ENCODE assay signal across 1 cellular context in genomic region chr2:71045841-71046495, GRCh38.
TF ChIP-seq lines count a peak whose summit lies in the region.

No MANE protein-coding gene starts in this region.

TF ChIP-seq in HepG2, 621 proteins besides CTCF, POLR2A, EP300 and RAD21:
- TF ChIP-seq XBP1 (CRISPR knock-in tag; IDR thresholded peaks at IDR 0.05) (no peak), KLF16 (CRISPR knock-in tag; IDR thresholded peaks at IDR 0.05) (no peak), ZNF431 (CRISPR knock-in tag; IDR thresholded peaks at IDR 0.05; ENCODE audit: borderline replicate concordance, low read depth) (no peak), ZNF841 (CRISPR knock-in tag; IDR thresholded peaks at IDR 0.05; ENCODE audit: borderline replicate concordance) (no peak), NONO (IDR thresholded peaks at IDR 0.05) (no peak), NONO (CRISPR knock-in tag; conservative IDR thresholded peaks at IDR 0.05) (no peak), ZNF615 (CRISPR knock-in tag; IDR thresholded peaks at IDR 0.05; ENCODE audit: borderline replicate concordance) (no peak), ARID5B (CRISPR knock-in tag; IDR thresholded peaks at IDR 0.05) (no peak), U2AF2 (IDR thresholded peaks at IDR 0.05; ENCODE audit: low read depth, low read length) (no peak), ZNF619 (CRISPR knock-in tag; IDR thresholded peaks at IDR 0.05) (no peak), NFYB (CRISPR knock-in tag; IDR thresholded peaks at IDR 0.05) (no peak), ZNF816 (CRISPR knock-in tag; IDR thresholded peaks at IDR 0.05; ENCODE audit: borderline replicate concordance) (no peak), ELF1 (CRISPR knock-in tag; IDR thresholded peaks at IDR 0.05) (no peak), HNRNPK (IDR thresholded peaks at IDR 0.05; ENCODE audit: low read depth, low read length, poor library complexity, severe bottlenecking) (no peak)
